ENCODE assay signal across 10 cellular contexts in the genomic region with DNA sequence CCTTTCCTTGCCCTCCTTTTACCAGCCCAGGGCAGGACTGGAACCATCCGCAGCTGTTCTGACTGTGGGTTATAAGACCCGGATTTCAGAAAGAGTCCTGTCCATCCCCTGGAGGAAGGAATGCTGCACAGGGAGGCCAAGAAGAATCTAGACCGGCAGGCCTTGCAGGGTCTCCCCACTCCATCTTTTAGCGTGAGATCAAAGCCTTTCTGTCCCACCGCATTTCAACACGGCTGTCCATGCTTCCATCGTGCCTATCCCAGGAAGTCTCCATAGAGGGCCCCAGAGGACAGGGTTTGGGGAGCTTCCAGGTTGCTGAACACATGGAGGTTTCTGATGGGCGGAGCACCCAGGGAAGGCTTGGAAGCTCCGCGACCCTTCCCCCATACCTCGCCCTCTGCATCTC.
DNase-seq lines count a peak whose midpoint lies in the region; ATAC-seq, FAIRE-seq and TF ChIP-seq lines count a peak whose summit lies in the region.
"Had no signal": no experiment of that assay in that cellular context is flagged by ENCODE, and none has a peak within 500 bp of the region (broad histone marks: within the 10 kb centered on the region; RNA-seq: fewer than 3 reads in every experiment).

No MANE protein-coding gene starts in this region.

- H3K27ac ChIP-seq in A673 (ENCODE audit: low read depth, low read length, poor library complexity, severe bottlenecking) (no peak overlapping the region), K562 (ENCODE audit: extremely low read depth, low read depth, low read length) (no peak overlapping the region), keratinocyte (ENCODE audit: control insufficient read depth, insufficient read depth, low read length) (no peak overlapping the region), OCI-LY7 (ENCODE audit: low read depth, low read length, poor library complexity, severe bottlenecking) (no peak overlapping the region)

- TF ChIP-seq CTCF in A673 (conservative IDR thresholded peaks at IDR 0.05; ENCODE audit: low read depth, low read length) (peak; percentile 44), NB4 (IDR thresholded peaks at IDR 0.05; ENCODE audit: low read depth, low read length) (peak; percentile 31), K562 (IDR thresholded peaks at IDR 0.05 in 2 of 3, conservative IDR thresholded peaks at IDR 0.05 in 1 of 3; ENCODE audit: insufficient read depth in 2 of 3, low read depth in 1 of 3, low read length in 3 of 3) (peak; percentile 76 to 85 (median 79)), keratinocyte (optimal IDR thresholded peaks at IDR 0.05 in 1 of 3, IDR thresholded peaks at IDR 0.05 in 1 of 3, conservative IDR thresholded peaks at IDR 0.05 in 1 of 3; ENCODE audit: extremely low read depth in 1 of 3, insufficient read depth in 2 of 3, low read length in 3 of 3) (peak in 2 of 3 experiments; percentile 35 to 49), OCI-LY7 (conservative IDR thresholded peaks at IDR 0.05; ENCODE audit: low read length) (no peak)

- H3K27me3 ChIP-seq in A673 (replicated peaks; ENCODE audit: insufficient read depth, low read depth, low read length, poor library complexity) (no peaks in the 10 kb centered on the region), K562 (ENCODE audit: control insufficient read depth in 2 of 2, insufficient read depth in 2 of 2, low read length in 2 of 2) (no peaks in the 10 kb centered on the region), keratinocyte (ENCODE audit: control insufficient read depth, extremely low read depth, insufficient read depth, low read length) (no peaks in the 10 kb centered on the region)

- ATAC-seq in K562: peak; percentile 90
- no peak for ATAC-seq in HG02973 (IDR thresholded peaks at IDR 0.05; ENCODE audit: unreplicated experiment)

- H3K9me3 Mint-ChIP-seq in immature natural killer cell: no peaks in the 10 kb centered on the region
- H3K9me3 Mint-ChIP-seq: mesothelial cell of epicardium had no signal

- H3K4me1 Mint-ChIP-seq in immature natural killer cell: peaks cover 23 to 26% of the 10 kb centered on the region in 2 donors
- H3K4me1 Mint-ChIP-seq: mesothelial cell of epicardium had no signal

- DNase-seq in A673 (ENCODE audit: low spot score) (peak; percentile 49), NB4 (ENCODE audit: low read depth) (peak; percentile 33), K562 (ENCODE audit: extremely low read depth in 1 of 4, low spot score in 3 of 4) (peak; percentile 54 to 80 (median 66)), keratinocyte (ENCODE audit: low read depth, low spot score) (no peak), OCI-LY7 (ENCODE audit: low spot score) (no peak), immature natural killer cell (no peak), HK-2 (ENCODE audit: unreplicated experiment) (no peak)
- DNase-seq: NCI-H446 had no signal

- H3K27me3 Mint-ChIP-seq in immature natural killer cell (ENCODE audit: low read depth in 3 of 3): peaks cover 0 to 7% (median 5%) of the 10 kb centered on the region in 3 donors

- no peaks in the 10 kb centered on the region for H3K9me2 ChIP-seq in OCI-LY7 (ENCODE audit: insufficient read depth, low read length)

- FAIRE-seq in K562 (lab: Jason Lieb, UNC) (no peak), keratinocyte (lab: Jason Lieb, UNC) (no peak)

- WGBS in K562 (ENCODE audit: insufficient coverage, low coverage, missing lambda C conversion rate): 37% methylated on average over 11 of the region's 11 CpGs

- BruUV-seq in A673 (replicated peaks; lab: Mats Ljungman, UMichigan) (no TSS peak), K562 (replicated peaks; lab: Mats Ljungman, UMichigan) (no TSS peak), OCI-LY7 (replicated peaks; lab: Mats Ljungman, UMichigan) (no TSS peak)

- TF ChIP-seq EP300 in K562 (IDR thresholded peaks at IDR 0.05; ENCODE audit: low read length): no peak

- TF ChIP-seq RAD21 in K562 (CRISPR knock-in tag; conservative IDR thresholded peaks at IDR 0.05 in 1 of 2, IDR thresholded peaks at IDR 0.05 in 1 of 2): peak; percentile 27 to 82; a peak in 2 of 4 replicates

- H2AFZ ChIP-seq in K562 (ENCODE audit: low read depth, low read length) (peak overlapping the region; percentile 81), keratinocyte (ENCODE audit: control insufficient read depth, low read length) (peak overlapping the region; percentile 55), OCI-LY7 (ENCODE audit: low read length) (no peak overlapping the region)

- H3K4me1 ChIP-seq in A673 (ENCODE audit: insufficient read depth, low read length, poor library complexity, severe bottlenecking) (no peaks in the 10 kb centered on the region), K562 (replicated peaks in 1 of 2; ENCODE audit: control insufficient read depth in 2 of 2, insufficient read depth in 2 of 2, low read length in 2 of 2) (peaks cover 2 to 14% of the 10 kb centered on the region in 2 experiments; a peak in 3 of 5 replicates), keratinocyte (ENCODE audit: control insufficient read depth, extremely low read depth, insufficient read depth, low read length) (no peaks in the 10 kb centered on the region), OCI-LY7 (ENCODE audit: insufficient read depth, low read length, poor library complexity, severe bottlenecking) (no peaks in the 10 kb centered on the region)

- H3K4me2 ChIP-seq in K562 (ENCODE audit: insufficient read depth, low read length) (no peak overlapping the region), keratinocyte (ENCODE audit: control insufficient read depth, extremely low read depth, insufficient read depth, low read depth, low read length) (no peak overlapping the region), OCI-LY7 (ENCODE audit: low read length) (no peak overlapping the region)

- H3K36me3 ChIP-seq in A673 (ENCODE audit: insufficient read depth, low read length, poor library complexity, severe bottlenecking) (no peaks in the 10 kb centered on the region), K562 (ENCODE audit: control insufficient read depth, insufficient read depth, low read length) (no peaks in the 10 kb centered on the region), keratinocyte (ENCODE audit: control insufficient read depth in 2 of 2, extremely low read depth in 1 of 2, insufficient read depth in 2 of 2, low read length in 2 of 2) (no peaks in the 10 kb centered on the region), OCI-LY7 (ENCODE audit: insufficient read depth, low read length) (no peaks in the 10 kb centered on the region)

- H3K4me3 ChIP-seq in A673 (ENCODE audit: low read depth, low read length, poor library complexity, severe bottlenecking) (no peak overlapping the region), NB4 (ENCODE audit: low read depth, low read length) (no peak overlapping the region), K562 (no peak overlapping the region), keratinocyte (ENCODE audit: control insufficient read depth in 2 of 3, extremely low read depth in 1 of 3, insufficient read depth in 2 of 3, low read depth in 1 of 3, low read length in 3 of 3) (no peak overlapping the region), OCI-LY7 (ENCODE audit: low read depth, low read length, poor library complexity, severe bottlenecking) (no peak overlapping the region)

- in situ Hi-C loops in K562 (cut with MboI): no loop called here

- intact Hi-C loops in A673 (cut with micrococcal nuclease; ENCODE audit: unreplicated experiment): no loop called here
- intact Hi-C loops in K562 (cut with micrococcal nuclease): loop anchor here (1.0 to 5.0 kb wide), 5 partner anchors 18 to 361 kb away; partner anchors contain the start of genes AGPAT4 and MAP3K4
- intact Hi-C loops in OCI-LY7 (cut with micrococcal nuclease; ENCODE audit: unreplicated experiment): no loop called here

- H4K20me1 ChIP-seq in K562 (replicated peaks; ENCODE audit: control insufficient read depth, insufficient read depth, low read length) (no peaks in the 10 kb centered on the region), keratinocyte (ENCODE audit: control insufficient read depth, extremely low read depth, insufficient read depth, low read length) (no peaks in the 10 kb centered on the region), OCI-LY7 (ENCODE audit: insufficient read depth, low read length) (no peaks in the 10 kb centered on the region)

- no peaks in the 10 kb centered on the region for H3K79me2 ChIP-seq in K562 (ENCODE audit: control insufficient read depth, insufficient read depth, low read length)
- no peaks in the 10 kb centered on the region for H3K79me2 ChIP-seq in keratinocyte (ENCODE audit: control insufficient read depth, insufficient read depth, low read length)
- no peaks in the 10 kb centered on the region for H3K79me2 ChIP-seq in OCI-LY7 (ENCODE audit: insufficient read depth, low read depth, low read length)

- H3K27ac Mint-ChIP-seq in immature natural killer cell: no peak overlapping the region
- H3K27ac Mint-ChIP-seq: mesothelial cell of epicardium had no signal

- H3K9me1 ChIP-seq in K562 (ENCODE audit: control insufficient read depth, insufficient read depth, low read length) (no peaks in the 10 kb centered on the region), keratinocyte (ENCODE audit: control insufficient read depth, extremely low read depth, insufficient read depth, low read length) (no peaks in the 10 kb centered on the region)

- CTCF ChIA-PET in A673 (lab: Charles Lee) (interaction anchor here (1.1 kb wide), 1 partner anchor 18 kb away, joined by 5 read pairs; no protein-coding TSS in a partner anchor), K562 (lab: Yijun Ruan, JAX; ENCODE audit: low intra/inter-chr PET ratio) (interaction anchor here (0.7 to 2.2 kb wide), 2 partner anchors 17 to 21 kb away, joined by 3 to 14 read pairs; no protein-coding TSS in a partner anchor), OCI-LY7 (lab: Charles Lee; ENCODE audit: unreplicated experiment) (no interaction called here)

- H3K9ac ChIP-seq in K562 (ENCODE audit: insufficient read depth in 1 of 2, low read depth in 2 of 2, low read length in 2 of 2): no peak overlapping the region
- no peak overlapping the region for H3K9ac ChIP-seq in keratinocyte (ENCODE audit: control insufficient read depth, extremely low read depth, insufficient read depth, low read length)

- no peaks in the 10 kb centered on the region for H3K36me3 Mint-ChIP-seq in immature natural killer cell
- H3K36me3 Mint-ChIP-seq: mesothelial cell of epicardium had no signal

- POLR2A ChIA-PET in A673 (lab: Charles Lee; ENCODE audit: low non-redundant PET): no interaction called here
- POLR2A ChIA-PET in K562 (lab: Yijun Ruan, JAX): interaction anchor here (0.9 to 2.8 kb wide), 4 partner anchors 10 to 361 kb away, joined by 3 to 7 read pairs (median 5); partner anchors contain the start of gene MAP3K4
- POLR2A ChIA-PET in OCI-LY7 (lab: Charles Lee): interaction anchor here (0.9 kb wide), 1 partner anchor 864 kb away, joined by 3 read pairs; no protein-coding TSS in a partner anchor

- dilution Hi-C loops in keratinocyte (cut with MboI; ENCODE audit: extremely low pct_ligation_motif_present, low sequenced_read_pairs): no loop called here

- H3K9me3 ChIP-seq in A673 (ENCODE audit: low read depth, low read length, poor library complexity, severe bottlenecking) (no peaks in the 10 kb centered on the region), K562 (replicated peaks; ENCODE audit: control insufficient read depth, insufficient read depth, low read depth, low read length) (no peaks in the 10 kb centered on the region), keratinocyte (ENCODE audit: control insufficient read depth, low read depth, low read length) (no peaks in the 10 kb centered on the region), OCI-LY7 (ENCODE audit: low read length) (no peaks in the 10 kb centered on the region)

- TF ChIP-seq POLR2A in NB4 (IDR thresholded peaks at IDR 0.05; ENCODE audit: extremely low read depth, insufficient read length) (no peak), K562 (conservative IDR thresholded peaks at IDR 0.05) (no peak)

- no peak overlapping the region for H3K4me3 Mint-ChIP-seq in immature natural killer cell
- H3K4me3 Mint-ChIP-seq: mesothelial cell of epicardium had no signal

Comparison
In these comparisons a context has a peak if more than half of its experiments do, and no peak if none do; other contexts are left out.
1. DNase-seq: peak in A673 (single experiment), NB4 (single experiment) and K562 (4 of 4); none in keratinocyte (single experiment), OCI-LY7 (single experiment), immature natural killer cell (0 of 3) and HK-2 (single experiment).